ENCODE assay signal across 15 cellular contexts in the genomic region with DNA sequence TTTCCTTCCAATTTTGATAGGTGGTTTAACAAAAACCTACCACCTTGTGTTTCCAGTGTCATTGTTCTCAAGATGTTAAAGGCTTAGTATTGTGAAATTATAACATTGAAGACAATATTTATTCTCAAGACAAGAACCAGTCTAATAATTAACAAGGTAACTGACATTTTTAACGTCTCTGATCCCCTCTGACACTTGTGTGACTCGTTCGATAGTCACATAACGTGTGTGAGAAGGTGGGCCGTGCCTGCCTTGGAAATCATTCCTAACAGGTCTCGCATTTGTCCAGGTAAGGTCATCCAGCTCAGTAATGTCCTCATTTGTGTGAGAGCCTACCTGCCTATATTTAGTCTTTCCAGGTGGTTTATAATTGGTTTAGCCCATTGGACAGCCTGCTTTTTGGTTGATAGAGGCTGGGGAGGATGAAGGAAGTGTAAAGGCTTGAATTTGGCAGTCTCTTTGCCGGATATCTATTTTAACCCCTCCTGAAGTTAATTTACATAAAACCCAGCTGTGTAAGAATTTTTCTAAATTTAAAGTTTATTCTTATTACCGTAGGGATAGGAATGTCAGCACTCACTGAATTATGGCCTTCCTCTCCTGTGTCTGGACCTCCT.
DNase-seq lines count a peak whose midpoint lies in the region; ATAC-seq and TF ChIP-seq lines count a peak whose summit lies in the region.
"Had no signal": no experiment of that assay in that cellular context is flagged by ENCODE, and none has a peak within 500 bp of the region (broad histone marks: within the 10 kb centered on the region; RNA-seq: fewer than 3 reads in every experiment).

No MANE protein-coding gene starts in this region.

- H3K4me3 Mint-ChIP-seq in activated naive CD8-positive, alpha-beta T cell, result no peak overlapping the region
- H3K4me3 Mint-ChIP-seq in immature natural killer cell, result no peak overlapping the region
- H3K4me3 Mint-ChIP-seq: activated CD4-positive, alpha-beta T cell treated with anti-CD3 and anti-CD28 coated beads for 36 hours; activated naive CD4-positive, alpha-beta T cell treated with anti-CD3 and anti-CD28 coated beads, Interleukin-2, amount 10 ng/mL, durations not matched to agents 7 days and 5 days; natural killer cell treated with Interleukin-12 subunit alpha and Interleukin-12 subunit beta and Interleukin-15 and Interleukin-18, amount 100 ng/mL, for 72 hours had no signal

- peaks cover 2% of the 10 kb centered on the region for H3K36me3 Mint-ChIP-seq in activated naive CD8-positive, alpha-beta T cell
- H3K36me3 Mint-ChIP-seq in immature natural killer cell, result no peaks in the 10 kb centered on the region
- H3K36me3 Mint-ChIP-seq: activated naive CD4-positive, alpha-beta T cell treated with anti-CD3 and anti-CD28 coated beads, Interleukin-2, amount 10 ng/mL, durations not matched to agents 7 days and 5 days; natural killer cell treated with Interleukin-12 subunit alpha and Interleukin-12 subunit beta and Interleukin-15 and Interleukin-18, amount 100 ng/mL, for 72 hours had no signal

- no peak for TF ChIP-seq CTCF in GM06990 (IDR thresholded peaks at IDR 0.05; ENCODE audit: insufficient read depth, low read length, poor library complexity, severe bottlenecking)
- no peak for TF ChIP-seq CTCF in lower leg skin (IDR thresholded peaks at IDR 0.05)
- no peak for TF ChIP-seq CTCF in GM13977 (IDR thresholded peaks at IDR 0.05; ENCODE audit: extremely low read depth, insufficient read depth, missing control alignments)

- intact Hi-C loops in lower leg skin (cut with DNase I; ENCODE audit: low total_unique reads), result no loop called here

- TF ChIP-seq POLR2A in lower leg skin (IDR thresholded peaks at IDR 0.05), result no peak

- ATAC-seq in GM19455 (IDR thresholded peaks at IDR 0.05; ENCODE audit: unreplicated experiment) (peak; percentile 60), HG03103 (IDR thresholded peaks at IDR 0.05; ENCODE audit: low read depth, unreplicated experiment) (peak; percentile 46)
- ATAC-seq: activated CD4-positive, alpha-beta T cell treated with anti-CD3 and anti-CD28 coated beads for 36 hours; natural killer cell treated with Interleukin-12 subunit alpha and Interleukin-12 subunit beta and Interleukin-15 and Interleukin-18, amount 100 ng/mL, for 72 hours had no signal

- 60 to 74% methylated on average over 8 of the region's 8 CpGs for WGBS in lower leg skin, 2 donors

- H3K4me1 Mint-ChIP-seq in activated naive CD8-positive, alpha-beta T cell (ENCODE audit: low read depth), result peaks cover 89% of the 10 kb centered on the region
- H3K4me1 Mint-ChIP-seq in immature natural killer cell, result peaks cover 30 to 41% of the 10 kb centered on the region in 2 donors

- H3K36me3 ChIP-seq in GM06990 (ENCODE audit: control insufficient read depth, insufficient read depth, low read length), result no peaks in the 10 kb centered on the region; the same call in 1 of the 2 replicates

- H3K27me3 Mint-ChIP-seq in activated naive CD8-positive, alpha-beta T cell, result no peaks in the 10 kb centered on the region
- peaks cover 0 to 2% (median 0%) of the 10 kb centered on the region in 3 donors for H3K27me3 Mint-ChIP-seq in immature natural killer cell (ENCODE audit: low read depth in 3 of 3)
- H3K27me3 Mint-ChIP-seq: activated CD4-positive, alpha-beta T cell treated with anti-CD3 and anti-CD28 coated beads for 36 hours; activated naive CD4-positive, alpha-beta T cell treated with anti-CD3 and anti-CD28 coated beads, Interleukin-2, amount 10 ng/mL, durations not matched to agents 7 days and 5 days; natural killer cell treated with Interleukin-12 subunit alpha and Interleukin-12 subunit beta and Interleukin-15 and Interleukin-18, amount 100 ng/mL, for 72 hours had no signal

- in situ Hi-C loops in GM13977 (cut with MboI; ENCODE audit: low pct_unique_long_range_greater_than_20kb, low sequenced_read_pairs, unreplicated experiment), result loop anchor here (25.0 kb wide), 2 partner anchors 237 to 362 kb away; no protein-coding TSS in a partner anchor

- no peaks in the 10 kb centered on the region for H3K27me3 ChIP-seq in GM06990 (replicated peaks; ENCODE audit: control insufficient read depth, insufficient read depth, low read length)

- H3K27ac Mint-ChIP-seq in activated naive CD8-positive, alpha-beta T cell, result peak overlapping the region; percentile 25
- H3K27ac Mint-ChIP-seq in immature natural killer cell, result peak overlapping the region in 1 of 6 donors; percentile 12
- H3K27ac Mint-ChIP-seq: activated naive CD4-positive, alpha-beta T cell treated with anti-CD3 and anti-CD28 coated beads, Interleukin-2, amount 10 ng/mL, durations not matched to agents 7 days and 5 days; natural killer cell treated with Interleukin-12 subunit alpha and Interleukin-12 subunit beta and Interleukin-15 and Interleukin-18, amount 100 ng/mL, for 72 hours had no signal

- DNase-seq in GM06990 (ENCODE audit: extremely low read depth, insufficient read length), result no peak
- no peak for DNase-seq in NCI-H2107 treated with DMSO at 0.1 percent for 48 hours (lab: John Stamatoyannopoulos, UW; ENCODE audit: unreplicated experiment)
- DNase-seq in lower leg skin (ENCODE audit: low spot score in 2 of 2), result no peak
- no peak for DNase-seq in immature natural killer cell
- no peak for DNase-seq in GM13977 (ENCODE audit: low spot score)
- DNase-seq: activated CD4-positive, alpha-beta T cell treated with anti-CD3 and anti-CD28 coated beads for 36 hours; activated naive CD4-positive, alpha-beta T cell treated with anti-CD3 and anti-CD28 coated beads, Interleukin-2, amount 10 ng/mL, durations not matched to agents 7 days and 5 days; effector CD8-positive, alpha-beta T cell; hippocampal formation; NCI-H1105 treated with DMSO at 0.1 percent for 48 hours; stimulated activated CD4-positive, alpha-beta T cell treated with anti-CD3 and anti-CD28 coated beads, Interleukin-4, amount 100 ng/mL, for 1 hour had no signal

- no peaks in the 10 kb centered on the region for H3K9me3 Mint-ChIP-seq in activated naive CD8-positive, alpha-beta T cell (ENCODE audit: low read depth)
- no peaks in the 10 kb centered on the region for H3K9me3 Mint-ChIP-seq in immature natural killer cell
- H3K9me3 Mint-ChIP-seq: activated naive CD4-positive, alpha-beta T cell treated with anti-CD3 and anti-CD28 coated beads, Interleukin-2, amount 10 ng/mL, durations not matched to agents 7 days and 5 days; natural killer cell treated with Interleukin-12 subunit alpha and Interleukin-12 subunit beta and Interleukin-15 and Interleukin-18, amount 100 ng/mL, for 72 hours had no signal

- H3K4me3 ChIP-seq in GM06990 (replicated peaks; ENCODE audit: low read depth, low read length) (peak overlapping the region; percentile 38), lower leg skin (ENCODE audit: low read depth, poor library complexity, severe bottlenecking) (no peak overlapping the region)
